Comparison of ENCODE assay signal across 8 cellular contexts in the genomic region with DNA sequence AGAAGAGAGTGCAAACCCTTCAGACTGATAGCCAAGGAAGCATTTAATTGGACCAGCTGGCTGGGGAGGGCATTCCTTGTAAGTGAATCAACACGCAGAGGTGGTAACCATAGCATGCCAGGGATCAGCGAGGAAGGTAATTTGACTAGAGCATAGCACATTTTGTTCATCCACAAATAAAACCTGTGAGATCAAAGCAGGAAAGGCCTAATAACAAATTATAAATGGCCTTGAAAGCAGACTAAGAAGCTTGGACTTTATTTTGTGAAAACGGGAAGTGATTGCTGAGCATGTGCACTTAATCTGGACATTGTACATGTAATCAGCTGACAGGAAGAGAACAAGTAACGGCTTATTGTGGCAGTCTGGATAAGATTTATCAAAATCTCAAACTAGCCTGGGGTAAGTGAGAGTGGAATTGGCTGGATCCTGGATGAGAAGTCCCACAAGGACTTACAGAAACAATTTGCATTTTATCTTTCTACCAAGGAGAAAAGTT. TPM values are rescaled to one million over a fixed set of nuclear protein-coding genes. Genes with fewer than 3 reads are reported as not detected.
A peak's percentile ranks its signal among the peaks of the same experiment; 100 is the strongest.
DNase-seq lines count a peak whose midpoint lies in the region; ATAC-seq, FAIRE-seq and TF ChIP-seq lines count a peak whose summit lies in the region.

No MANE protein-coding gene starts in this region.

- peak; percentile 5 for DNase-seq in A673 (ENCODE audit: low spot score)
- peak; percentile 54 for DNase-seq in H54 (ENCODE audit: insufficient read length, low spot score)
- DNase-seq in SW 1271 (lab: John Stamatoyannopoulos, UW), result peak; percentile 1 to 87
- peak; percentile 77 to 87 for DNase-seq in foreskin keratinocyte
- peak; percentile 5 for DNase-seq in retina
- no peak for DNase-seq in NCI-H748 treated with DMSO at 0.1 percent for 48 hours (lab: John Stamatoyannopoulos, UW)
- no peak for DNase-seq in NCI-H2081 treated with DMSO at 0.1 percent for 48 hours (lab: John Stamatoyannopoulos, UW)
- no peak for DNase-seq in stimulated activated naive CD4-positive, alpha-beta T cell (lab: John Stamatoyannopoulos, UW)

- H3K4me3 ChIP-seq in A673 (ENCODE audit: low read depth, low read length, poor library complexity, severe bottlenecking), result no peak overlapping the region

- peak; percentile 100 for FAIRE-seq in H54 (lab: Jason Lieb, UNC)

- POLR2A ChIA-PET in A673 (lab: Charles Lee; ENCODE audit: low non-redundant PET), result no interaction called here

- TF ChIP-seq CTCF in A673 (conservative IDR thresholded peaks at IDR 0.05; ENCODE audit: low read depth, low read length) (no peak), foreskin keratinocyte (conservative IDR thresholded peaks at IDR 0.05) (no peak)

- H3K27me3 ChIP-seq in A673 (replicated peaks; ENCODE audit: insufficient read depth, low read depth, low read length, poor library complexity) (peaks cover 11% of the 10 kb centered on the region), foreskin keratinocyte (no peaks in the 10 kb centered on the region)

- no peaks in the 10 kb centered on the region for H3K36me3 ChIP-seq in A673 (ENCODE audit: insufficient read depth, low read length, poor library complexity, severe bottlenecking)

- intact Hi-C loops in A673 (cut with micrococcal nuclease; ENCODE audit: unreplicated experiment), result no loop called here

- no peaks in the 10 kb centered on the region for H3K9me3 ChIP-seq in A673 (ENCODE audit: low read depth, low read length, poor library complexity, severe bottlenecking)

- ATAC-seq in foreskin keratinocyte, result peak; percentile 94

- CTCF ChIA-PET in A673 (lab: Charles Lee), result no interaction called here

- H3K27ac ChIP-seq in A673 (ENCODE audit: low read depth, low read length, poor library complexity, severe bottlenecking), result no peak overlapping the region
- peak overlapping the region; percentile 23 for H3K27ac ChIP-seq in foreskin keratinocyte

- no TSS peak for BruUV-seq in A673 (replicated peaks; lab: Mats Ljungman, UMichigan)

- no peak for TF ChIP-seq POLR2A in H54 (IDR thresholded peaks at IDR 0.05; ENCODE audit: low read depth, low read length)

- H3K4me1 ChIP-seq in A673 (ENCODE audit: insufficient read depth, low read length, poor library complexity, severe bottlenecking) (no peaks in the 10 kb centered on the region), foreskin keratinocyte (peaks cover 20% of the 10 kb centered on the region)

RNA-seq across cellular contexts. Expression of a gene that starts 11.7 kb away (rescaled TPM):
- 0.57 and 0.71 TPM in 2 replicates for total RNA-seq in A673 (2021)
- 9.6 and 10.1 TPM in 2 replicates for total RNA-seq in foreskin keratinocyte
- 7.2 and 7.8 TPM in 2 replicates for polyA plus RNA-seq in foreskin keratinocyte

Comparison
In these comparisons a context has a peak if more than half of its experiments do, and no peak if none do; other contexts are left out.
1. DNase-seq: peak in A673 (single experiment), H54 (single experiment), SW 1271 (2 of 2), foreskin keratinocyte (2 of 2) and retina (single experiment); none in NCI-H748 treated with DMSO at 0.1 percent for 48 hours (single experiment), NCI-H2081 treated with DMSO at 0.1 percent for 48 hours (single experiment) and stimulated activated naive CD4-positive, alpha-beta T cell (0 of 6).